ENCODE assay signal across 2 cellular contexts in genomic region chr2:177264209-177264538, GRCh38.
TF ChIP-seq lines count a peak whose summit lies in the region.

No MANE protein-coding gene starts in this region.

TF ChIP-seq in K562, 482 proteins besides CTCF, POLR2A, EP300 and RAD21 (continues in another document):
- TF ChIP-seq TBP (optimal IDR thresholded peaks at IDR 0.05; ENCODE audit: low read depth, low read length) (no peak), TAF9B (IDR thresholded peaks at IDR 0.05; ENCODE audit: partially characterized antibody) (no peak), BCL6 (CRISPR knock-in tag; IDR thresholded peaks at IDR 0.05) (no peak), TFAM (CRISPR knock-in tag; conservative IDR thresholded peaks at IDR 0.05) (no peak), HNRNPK (IDR thresholded peaks at IDR 0.05; ENCODE audit: low read depth, low read length, poor library complexity, severe bottlenecking) (peak; percentile 87), RBM39 (optimal IDR thresholded peaks at IDR 0.05; ENCODE audit: low read depth, low read length) (no peak), ZNF436 (CRISPR knock-in tag; IDR thresholded peaks at IDR 0.05) (no peak), IFI16 (CRISPR knock-in tag; IDR thresholded peaks at IDR 0.05) (no peak), ATF2 (CRISPR knock-in tag; IDR thresholded peaks at IDR 0.05) (no peak), NUFIP1 (IDR thresholded peaks at IDR 0.05; ENCODE audit: partially characterized antibody) (no peak), ZNF511 (CRISPR knock-in tag; IDR thresholded peaks at IDR 0.05) (no peak), SREBF2 (CRISPR knock-in tag; IDR thresholded peaks at IDR 0.05) (no peak), FOXJ3 (CRISPR knock-in tag; IDR thresholded peaks at IDR 0.05) (no peak), TOE1 (IDR thresholded peaks at IDR 0.05; ENCODE audit: borderline replicate concordance) (no peak), TOE1 (CRISPR knock-in tag; IDR thresholded peaks at IDR 0.05; ENCODE audit: borderline replicate concordance, low read depth) (no peak), PYGO2 (tag; IDR thresholded peaks at IDR 0.05) (no peak), ZNF584 (CRISPR knock-in tag; IDR thresholded peaks at IDR 0.05; ENCODE audit: low read depth) (no peak), TCF7L2 (IDR thresholded peaks at IDR 0.05; ENCODE audit: low read depth, low read length) (no peak), ZNF212 (CRISPR knock-in tag; IDR thresholded peaks at IDR 0.05) (no peak), ZSCAN32 (CRISPR knock-in tag; IDR thresholded peaks at IDR 0.05) (no peak), TCF3 (CRISPR knock-in tag; IDR thresholded peaks at IDR 0.05) (no peak), HDAC8 (tag; IDR thresholded peaks at IDR 0.05) (no peak)
- TF ChIP-seq, protein P1, sequence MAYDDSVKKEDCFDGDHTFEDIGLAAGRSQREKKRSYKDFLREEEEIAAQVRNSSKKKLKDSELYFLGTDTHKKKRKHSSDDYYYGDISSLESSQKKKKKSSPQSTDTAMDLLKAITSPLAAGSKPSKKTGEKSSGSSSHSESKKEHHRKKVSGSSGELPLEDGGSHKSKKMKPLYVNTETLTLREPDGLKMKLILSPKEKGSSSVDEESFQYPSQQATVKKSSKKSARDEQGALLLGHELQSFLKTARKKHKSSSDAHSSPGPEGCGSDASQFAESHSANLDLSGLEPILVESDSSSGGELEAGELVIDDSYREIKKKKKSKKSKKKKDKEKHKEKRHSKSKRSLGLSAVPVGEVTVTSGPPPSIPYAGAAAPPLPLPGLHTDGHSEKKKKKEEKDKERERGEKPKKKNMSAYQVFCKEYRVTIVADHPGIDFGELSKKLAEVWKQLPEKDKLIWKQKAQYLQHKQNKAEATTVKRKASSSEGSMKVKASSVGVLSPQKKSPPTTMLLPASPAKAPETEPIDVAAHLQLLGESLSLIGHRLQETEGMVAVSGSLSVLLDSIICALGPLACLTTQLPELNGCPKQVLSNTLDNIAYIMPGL (CRISPR knock-in tag; IDR thresholded peaks at IDR 0.05): 0 out of 2 replicates have a peak, but pooled peaks have one; percentile 55
- TF ChIP-seq, protein P2, sequence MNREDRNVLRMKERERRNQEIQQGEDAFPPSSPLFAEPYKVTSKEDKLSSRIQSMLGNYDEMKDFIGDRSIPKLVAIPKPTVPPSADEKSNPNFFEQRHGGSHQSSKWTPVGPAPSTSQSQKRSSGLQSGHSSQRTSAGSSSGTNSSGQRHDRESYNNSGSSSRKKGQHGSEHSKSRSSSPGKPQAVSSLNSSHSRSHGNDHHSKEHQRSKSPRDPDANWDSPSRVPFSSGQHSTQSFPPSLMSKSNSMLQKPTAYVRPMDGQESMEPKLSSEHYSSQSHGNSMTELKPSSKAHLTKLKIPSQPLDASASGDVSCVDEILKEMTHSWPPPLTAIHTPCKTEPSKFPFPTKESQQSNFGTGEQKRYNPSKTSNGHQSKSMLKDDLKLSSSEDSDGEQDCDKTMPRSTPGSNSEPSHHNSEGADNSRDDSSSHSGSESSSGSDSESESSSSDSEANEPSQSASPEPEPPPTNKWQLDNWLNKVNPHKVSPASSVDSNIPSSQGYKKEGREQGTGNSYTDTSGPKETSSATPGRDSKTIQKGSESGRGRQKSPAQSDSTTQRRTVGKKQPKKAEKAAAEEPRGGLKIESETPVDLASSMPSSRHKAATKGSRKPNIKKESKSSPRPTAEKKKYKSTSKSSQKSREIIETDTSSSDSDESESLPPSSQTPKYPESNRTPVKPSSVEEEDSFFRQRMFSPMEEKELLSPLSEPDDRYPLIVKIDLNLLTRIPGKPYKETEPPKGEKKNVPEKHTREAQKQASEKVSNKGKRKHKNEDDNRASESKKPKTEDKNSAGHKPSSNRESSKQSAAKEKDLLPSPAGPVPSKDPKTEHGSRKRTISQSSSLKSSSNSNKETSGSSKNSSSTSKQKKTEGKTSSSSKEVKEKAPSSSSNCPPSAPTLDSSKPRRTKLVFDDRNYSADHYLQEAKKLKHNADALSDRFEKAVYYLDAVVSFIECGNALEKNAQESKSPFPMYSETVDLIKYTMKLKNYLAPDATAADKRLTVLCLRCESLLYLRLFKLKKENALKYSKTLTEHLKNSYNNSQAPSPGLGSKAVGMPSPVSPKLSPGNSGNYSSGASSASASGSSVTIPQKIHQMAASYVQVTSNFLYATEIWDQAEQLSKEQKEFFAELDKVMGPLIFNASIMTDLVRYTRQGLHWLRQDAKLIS (CRISPR knock-in tag; IDR thresholded peaks at IDR 0.05): no peak
- TF ChIP-seq, protein P3, sequence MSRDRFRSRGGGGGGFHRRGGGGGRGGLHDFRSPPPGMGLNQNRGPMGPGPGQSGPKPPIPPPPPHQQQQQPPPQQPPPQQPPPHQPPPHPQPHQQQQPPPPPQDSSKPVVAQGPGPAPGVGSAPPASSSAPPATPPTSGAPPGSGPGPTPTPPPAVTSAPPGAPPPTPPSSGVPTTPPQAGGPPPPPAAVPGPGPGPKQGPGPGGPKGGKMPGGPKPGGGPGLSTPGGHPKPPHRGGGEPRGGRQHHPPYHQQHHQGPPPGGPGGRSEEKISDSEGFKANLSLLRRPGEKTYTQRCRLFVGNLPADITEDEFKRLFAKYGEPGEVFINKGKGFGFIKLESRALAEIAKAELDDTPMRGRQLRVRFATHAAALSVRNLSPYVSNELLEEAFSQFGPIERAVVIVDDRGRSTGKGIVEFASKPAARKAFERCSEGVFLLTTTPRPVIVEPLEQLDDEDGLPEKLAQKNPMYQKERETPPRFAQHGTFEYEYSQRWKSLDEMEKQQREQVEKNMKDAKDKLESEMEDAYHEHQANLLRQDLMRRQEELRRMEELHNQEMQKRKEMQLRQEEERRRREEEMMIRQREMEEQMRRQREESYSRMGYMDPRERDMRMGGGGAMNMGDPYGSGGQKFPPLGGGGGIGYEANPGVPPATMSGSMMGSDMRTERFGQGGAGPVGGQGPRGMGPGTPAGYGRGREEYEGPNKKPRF (IDR thresholded peaks at IDR 0.05; ENCODE audit: low read depth, low read length): no peak

TF ChIP-seq in liver, 16 proteins besides CTCF, POLR2A, EP300 and RAD21:
- no peak for TF ChIP-seq EGR1 (IDR thresholded peaks at IDR 0.05; ENCODE audit: low read depth in 2 of 2)
- no peak for TF ChIP-seq JUND (IDR thresholded peaks at IDR 0.05)
- TF ChIP-seq MAX (IDR thresholded peaks at IDR 0.05): no peak
- TF ChIP-seq, protein P4, sequence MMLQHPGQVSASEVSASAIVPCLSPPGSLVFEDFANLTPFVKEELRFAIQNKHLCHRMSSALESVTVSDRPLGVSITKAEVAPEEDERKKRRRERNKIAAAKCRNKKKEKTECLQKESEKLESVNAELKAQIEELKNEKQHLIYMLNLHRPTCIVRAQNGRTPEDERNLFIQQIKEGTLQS (IDR thresholded peaks at IDR 0.05): no peak
- TF ChIP-seq TAF1 (conservative IDR thresholded peaks at IDR 0.05): no peak
- TF ChIP-seq YY1 (IDR thresholded peaks at IDR 0.05): no peak
- TF ChIP-seq FOXA2 (IDR thresholded peaks at IDR 0.05): no peak
- no peak for TF ChIP-seq HNF4A (conservative IDR thresholded peaks at IDR 0.05)
- TF ChIP-seq GABPA (IDR thresholded peaks at IDR 0.05 in 1 of 2, conservative IDR thresholded peaks at IDR 0.05 in 1 of 2): no peak
